Comparison of ENCODE assay signal across 7 cellular contexts in the genomic region with DNA sequence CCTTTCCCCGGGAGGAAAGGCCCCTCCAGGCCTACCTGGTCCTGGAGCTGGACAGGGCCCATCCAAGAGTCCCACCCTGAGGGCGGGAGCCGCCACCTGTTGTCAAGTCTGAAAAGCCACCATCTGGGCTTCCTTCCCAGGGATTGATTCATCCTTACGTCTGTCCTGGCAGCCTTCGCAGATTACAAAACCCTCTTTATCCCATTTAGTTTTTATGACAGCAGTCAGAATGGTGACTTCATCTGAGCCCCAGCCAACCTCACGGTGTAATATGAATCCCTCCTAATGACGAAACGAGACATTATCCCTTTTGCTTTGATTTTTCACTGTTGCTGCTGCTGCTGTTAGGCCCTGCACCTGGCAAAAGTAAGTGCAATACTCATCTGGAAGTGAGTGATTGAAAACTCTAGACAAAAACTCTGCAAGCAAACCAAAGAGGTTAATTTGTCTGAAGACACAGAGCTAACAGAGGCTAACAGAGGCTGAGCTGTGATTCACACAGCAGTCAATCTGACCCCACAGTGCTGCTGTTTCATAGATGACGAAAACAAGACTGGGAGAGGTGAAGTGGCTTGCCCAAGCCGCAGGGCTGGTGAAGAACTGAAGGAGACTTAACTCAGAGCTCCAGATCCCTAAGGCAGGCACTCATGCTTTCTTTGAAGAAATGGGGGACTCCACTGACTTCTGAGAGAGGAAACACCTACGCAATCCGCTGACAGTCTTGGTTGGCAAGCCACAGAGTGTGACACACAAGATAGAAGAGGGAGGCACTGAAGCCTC. TPM values are rescaled to one million over a fixed set of nuclear protein-coding genes. Genes with fewer than 3 reads are reported as not detected.
DNase-seq lines count a peak whose midpoint lies in the region; ATAC-seq and TF ChIP-seq lines count a peak whose summit lies in the region.

No MANE protein-coding gene starts in this region.

- DNase-seq in HK-2 (ENCODE audit: unreplicated experiment) = peak; percentile 26
- DNase-seq in NCI-H774 (lab: John Stamatoyannopoulos, UW) = peak; percentile 75
- peak in 5 of 10 donors; percentile 54 to 79 (median 65) for DNase-seq in dorsolateral prefrontal cortex
- DNase-seq in occipital lobe (lab: John Stamatoyannopoulos, UW) = peak; percentile 37
- DNase-seq in D341Med (ENCODE audit: low spot score) = no peak
- DNase-seq in activated CD4-positive, alpha-beta T cell treated with anti-CD3 and anti-CD28 coated beads, Interleukin-2, amount 50 U/mL, for 48 hours = no peak

- no peak for TF ChIP-seq CTCF in dorsolateral prefrontal cortex (IDR thresholded peaks at IDR 0.05 in 54 of 56, conservative IDR thresholded peaks at IDR 0.05 in 2 of 56; ENCODE audit: low read depth in 1 of 56, partially characterized antibody in 56 of 56)

- H3K27me3 ChIP-seq in dorsolateral prefrontal cortex = no peaks in the 10 kb centered on the region

- H3K27ac ChIP-seq in dorsolateral prefrontal cortex = peak overlapping the region in 51 of 59 donors; percentile 6 to 91 (median 69)

- H3K4me3 ChIP-seq in dorsolateral prefrontal cortex = no peak overlapping the region

- intact Hi-C loops in dorsolateral prefrontal cortex (cut with DNase I) = no loop called here

- ATAC-seq in GM21737 (IDR thresholded peaks at IDR 0.05; ENCODE audit: unreplicated experiment) = no peak

RNA-seq across cellular contexts. Expression of a gene that starts 30.0 kb away (rescaled TPM):
- total RNA-seq in dorsolateral prefrontal cortex = 1 to 10 TPM in 8 of 120 experiments, under 1 TPM in 1, not detected in 111; 0.97 to 2.8 (median 1.8) TPM
- total RNA-seq in occipital lobe = not detected

RNA-seq across cellular contexts. Expression of a gene that starts 45.3 kb away (rescaled TPM):
- total RNA-seq in dorsolateral prefrontal cortex = 100 to 1,000 TPM in 65 of 120 experiments, 10 to 100 TPM in 55; 62.8 to 242 (median 102) TPM
- 9.2 TPM for total RNA-seq in occipital lobe

RNA-seq across cellular contexts. Expression of a gene that starts 50.3 kb away (rescaled TPM):
- total RNA-seq in dorsolateral prefrontal cortex (1 to 10 TPM in 5 of 120 experiments, under 1 TPM in 1, not detected in 114; 0.47 to 1.9 (median 1.2) TPM), occipital lobe (not detected)

RNA-seq across cellular contexts. Expression of a gene that starts 55.1 kb away (rescaled TPM):
- total RNA-seq in dorsolateral prefrontal cortex (10 to 100 TPM in 40 of 120 experiments, 1 to 10 TPM in 79, not detected in 1; 1.2 to 42.8 (median 6.7) TPM), occipital lobe (0.62 TPM)

RNA-seq across cellular contexts. Expression of a gene that starts 58.6 kb away (rescaled TPM):
- total RNA-seq in dorsolateral prefrontal cortex (1 to 10 TPM in 17 of 120 experiments, under 1 TPM in 11, not detected in 92; 0.59 to 9.7 (median 1.1) TPM), occipital lobe (not detected)

Comparison
In these comparisons a context has a peak if more than half of its experiments do, and no peak if none do; other contexts are left out.
1. DNase-seq: peak in HK-2 (single experiment), NCI-H774 (single experiment) and occipital lobe (single experiment); none in D341Med (single experiment) and activated CD4-positive, alpha-beta T cell treated with anti-CD3 and anti-CD28 coated beads, Interleukin-2, amount 50 U/mL, for 48 hours (0 of 2).